Comparison of ENCODE assay signal across 17 cellular contexts in the genomic region with DNA sequence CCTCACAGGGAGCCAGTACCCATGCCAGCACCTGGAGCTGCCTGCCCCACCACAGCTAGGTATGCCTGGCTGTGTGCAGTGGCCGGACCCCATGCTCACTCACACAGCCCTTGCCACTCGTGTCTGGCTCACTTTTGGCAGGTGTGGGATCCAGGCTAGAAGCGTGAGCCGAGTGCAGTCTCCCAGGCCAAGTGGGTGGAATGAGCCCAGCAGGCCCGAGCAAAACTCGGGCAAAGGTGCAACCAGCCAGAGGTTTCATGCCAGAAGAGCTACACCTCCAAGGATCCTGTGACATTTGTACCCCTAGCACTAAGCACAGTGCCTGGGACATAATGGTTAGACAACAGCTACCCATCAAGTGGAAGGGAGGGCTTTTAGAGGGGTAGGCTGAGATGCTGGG.
"Had no signal": no experiment of that assay in that cellular context is flagged by ENCODE, and none has a peak within 500 bp of the region (broad histone marks: within the 10 kb centered on the region; RNA-seq: fewer than 3 reads in every experiment).

No MANE protein-coding gene starts in this region.

- H3K4me3 ChIP-seq: gastrocnemius medialis, left ventricle myocardium inferior, lower lobe of right lung, smooth muscle cell, uterus had no signal

- H3K4me1 ChIP-seq: gastrocnemius medialis, uterus had no signal

- H3K27ac ChIP-seq: left ventricle myocardium inferior, lower lobe of right lung, neutrophil, uterus had no signal

- DNase-seq: central memory CD4-positive, alpha-beta T cell; effector memory CD4-positive, alpha-beta T cell; glutamatergic neuron; left ventricle myocardium inferior; lower lobe of right lung; mesenchymal stem cell; naive thymus-derived CD4-positive, alpha-beta T cell; nephron progenitor cell; posterior cingulate gyrus; stimulated activated CD4-positive, alpha-beta T cell treated with anti-CD3 and anti-CD28 coated beads, Interleukin-4, amount 100 ng/mL, for 1 hour; stimulated activated CD8-positive, alpha-beta memory T cell treated with anti-CD3 and anti-CD28 coated beads, Interleukin-4, amount 100 ng/mL, for 48 hours; uterus had no signal

- ATAC-seq: esophagus mucosa; gastrocnemius medialis; naive thymus-derived CD4-positive, alpha-beta T cell; stimulated activated memory B cell treated with anti-CD40 and anti-IgM and Interleukin-4, amounts not matched to agents 10 μg/mL and 1 μg/mL and 100 μg/mL, for 72 hours had no signal

- H3K36me3 ChIP-seq: gastrocnemius medialis, left ventricle myocardium inferior, lower lobe of right lung, neutrophil, uterus had no signal

- H3K27me3 ChIP-seq: gastrocnemius medialis, neutrophil, uterus had no signal

- H3K9me3 ChIP-seq: gastrocnemius medialis, lower lobe of right lung, neutrophil, uterus had no signal
